12 cellular contexts compared by ENCODE assay signal in genomic region chr14:91890291-91890749, GRCh38. TPM values are rescaled to one million over a fixed set of nuclear protein-coding genes. Genes with fewer than 3 reads are reported as not detected.
DNase-seq lines count a peak whose midpoint lies in the region; ATAC-seq and TF ChIP-seq lines count a peak whose summit lies in the region.
"Had no signal": no experiment of that assay in that cellular context is flagged by ENCODE, and none has a peak within 500 bp of the region (broad histone marks: within the 10 kb centered on the region; RNA-seq: fewer than 3 reads in every experiment).

No MANE protein-coding gene starts in this region.

- ATAC-seq in HG02870 (IDR thresholded peaks at IDR 0.05; ENCODE audit: unreplicated experiment) = no peak
- no peak for ATAC-seq in GM18517 (IDR thresholded peaks at IDR 0.05; ENCODE audit: unreplicated experiment)

- no peak overlapping the region for H3K4me3 ChIP-seq in transverse colon
- H3K4me3 ChIP-seq: psoas muscle had no signal

- no peaks in the 10 kb centered on the region for H3K9me3 ChIP-seq in transverse colon
- H3K9me3 ChIP-seq: psoas muscle had no signal

- H3K36me3 Mint-ChIP-seq in activated naive CD8-positive, alpha-beta T cell = no peaks in the 10 kb centered on the region
- H3K36me3 Mint-ChIP-seq in activated naive CD8-positive, alpha-beta T cell treated with anti-CD3 and anti-CD28 coated beads for 36 hours = peaks cover 1% of the 10 kb centered on the region
- H3K36me3 Mint-ChIP-seq in type B pancreatic cell = no peaks in the 10 kb centered on the region

- peaks cover 62% of the 10 kb centered on the region for H3K4me1 Mint-ChIP-seq in activated naive CD8-positive, alpha-beta T cell (ENCODE audit: low read depth)
- H3K4me1 Mint-ChIP-seq in activated naive CD8-positive, alpha-beta T cell treated with anti-CD3 and anti-CD28 coated beads for 36 hours = peaks cover 61% of the 10 kb centered on the region
- no peaks in the 10 kb centered on the region for H3K4me1 Mint-ChIP-seq in type B pancreatic cell (ENCODE audit: unreplicated experiment)

- peak overlapping the region; percentile 40 for H3K4me3 Mint-ChIP-seq in activated naive CD8-positive, alpha-beta T cell
- no peak overlapping the region for H3K4me3 Mint-ChIP-seq in activated naive CD8-positive, alpha-beta T cell treated with anti-CD3 and anti-CD28 coated beads for 36 hours
- H3K4me3 Mint-ChIP-seq in type B pancreatic cell = no peak overlapping the region

- peaks cover 4 to 15% (median 9%) of the 10 kb centered on the region in 4 donors for H3K4me1 ChIP-seq in transverse colon

- no peaks in the 10 kb centered on the region for H3K27me3 Mint-ChIP-seq in activated naive CD8-positive, alpha-beta T cell
- H3K27me3 Mint-ChIP-seq in activated naive CD8-positive, alpha-beta T cell treated with anti-CD3 and anti-CD28 coated beads for 36 hours = no peaks in the 10 kb centered on the region
- no peaks in the 10 kb centered on the region for H3K27me3 Mint-ChIP-seq in type B pancreatic cell

- H3K27me3 ChIP-seq in transverse colon = no peaks in the 10 kb centered on the region

- TF ChIP-seq CTCF in transverse colon (IDR thresholded peaks at IDR 0.05) (no peak), type B pancreatic cell (conservative IDR thresholded peaks at IDR 0.05) (no peak)

- 47% methylated on average over 5 of the region's 5 CpGs; no CpG with 5 or more reads in 1 of the 2 donors for WGBS in transverse colon (ENCODE audit: low coverage in 1 of 2), 2 donors

- H3K9me3 Mint-ChIP-seq in activated naive CD8-positive, alpha-beta T cell (ENCODE audit: low read depth) = no peaks in the 10 kb centered on the region
- H3K9me3 Mint-ChIP-seq in activated naive CD8-positive, alpha-beta T cell treated with anti-CD3 and anti-CD28 coated beads for 36 hours = no peaks in the 10 kb centered on the region
- H3K9me3 Mint-ChIP-seq in type B pancreatic cell = no peaks in the 10 kb centered on the region

- intact Hi-C loops in transverse colon (cut with DNase I; ENCODE audit: low total_unique reads) = no loop called here

- TF ChIP-seq POLR2A in transverse colon (IDR thresholded peaks at IDR 0.05) = no peak

- in situ Hi-C loops in transverse colon (cut with MboI; ENCODE audit: low pct_ligation_motif_present in 1 of 4, low pct_unique_long_range_greater_than_20kb in 1 of 4, low sequenced_read_pairs in 3 of 4) = no loop called here

- H3K36me3 ChIP-seq in transverse colon = no peaks in the 10 kb centered on the region

- DNase-seq in activated naive CD8-positive, alpha-beta T cell treated with anti-CD3 and anti-CD28 coated beads for 36 hours = no peak
- peak; percentile 79 for DNase-seq in astrocyte of the hippocampus (ENCODE audit: low read depth, low spot score)
- DNase-seq in midbrain (lab: John Stamatoyannopoulos, UW) = peak; percentile 50
- DNase-seq in transverse colon = no peak
- DNase-seq in type B pancreatic cell (ENCODE audit: extremely low spot score, unreplicated experiment) = no peak
- DNase-seq: activated CD4-positive, alpha-beta T cell treated with anti-CD3 and anti-CD28 coated beads for 1 hour; KBM-7; NCI-H2227 treated with DMSO at 0.1 percent for 48 hours; psoas muscle had no signal

- no peak for TF ChIP-seq EP300 in transverse colon (IDR thresholded peaks at IDR 0.05; ENCODE audit: low read depth)

- peak overlapping the region; percentile 80 for H3K27ac Mint-ChIP-seq in activated naive CD8-positive, alpha-beta T cell
- H3K27ac Mint-ChIP-seq in activated naive CD8-positive, alpha-beta T cell treated with anti-CD3 and anti-CD28 coated beads for 36 hours = no peak overlapping the region
- H3K27ac Mint-ChIP-seq in type B pancreatic cell = no peak overlapping the region

- peak overlapping the region; percentile 15 to 61 (median 39) for H3K27ac ChIP-seq in transverse colon
- H3K27ac ChIP-seq: psoas muscle had no signal

RNA-seq across cellular contexts. Expression of gene TC2N, which starts 23.0 kb away (rescaled TPM):
- 10 to 100 TPM; 16.7 to 17.4 TPM for total RNA-seq in activated naive CD8-positive, alpha-beta T cell treated with anti-CD3 and anti-CD28 coated beads for 36 hours
- total RNA-seq in transverse colon (10 to 100 TPM; 36.0 to 85.4 (median 53.7) TPM), type B pancreatic cell (ENCODE audit: low replicate concordance) (19.4 and 42.2 TPM in 2 replicates)

RNA-seq across cellular contexts. Expression of gene FBLN5, which starts 57.2 kb away (rescaled TPM):
- 1 to 10 TPM; 1.3 to 1.6 TPM for total RNA-seq in activated naive CD8-positive, alpha-beta T cell treated with anti-CD3 and anti-CD28 coated beads for 36 hours
- total RNA-seq in transverse colon (100 to 1,000 TPM in 1 of 4 donors, 10 to 100 TPM in 3; 14.6 to 120 (median 38.7) TPM), type B pancreatic cell (ENCODE audit: low replicate concordance) (1.9 and 14.1 TPM in 2 replicates)

Comparison
In these comparisons a context has a peak if more than half of its experiments do, and no peak if none do; other contexts are left out.
1. DNase-seq: peak in astrocyte of the hippocampus (single experiment) and midbrain (single experiment); none in activated naive CD8-positive, alpha-beta T cell treated with anti-CD3 and anti-CD28 coated beads for 36 hours (single experiment), transverse colon (single experiment) and type B pancreatic cell (single experiment).